Comparison of ENCODE assay signal across 16 cellular contexts in the genomic region with DNA sequence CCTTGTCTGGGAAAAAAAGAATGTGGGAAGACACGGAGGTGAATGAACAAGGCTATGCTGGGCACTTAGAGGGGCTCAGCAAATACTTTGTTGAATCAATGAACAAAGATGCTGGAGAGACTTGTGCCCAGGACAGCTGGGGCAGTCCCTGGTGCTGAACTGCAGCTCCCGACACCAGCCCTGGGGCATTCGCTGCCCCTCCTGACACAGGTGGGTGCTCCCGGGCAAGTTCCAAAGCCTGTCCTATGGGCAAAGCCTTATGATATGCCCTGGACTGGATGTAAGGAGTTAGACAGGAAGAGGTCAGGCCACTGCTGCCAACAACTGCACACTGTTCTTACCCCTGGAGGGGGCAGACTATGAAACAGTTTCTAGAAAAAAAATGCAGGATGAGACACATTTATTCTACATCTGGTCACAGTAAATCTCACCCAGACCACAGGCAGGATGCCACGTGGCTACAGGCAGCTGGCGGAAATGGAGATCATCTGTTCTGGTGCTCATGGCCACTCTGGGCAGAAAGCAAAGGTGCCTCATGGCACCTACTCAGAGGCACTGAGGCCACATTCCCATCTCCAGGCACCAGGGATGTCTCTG.
DNase-seq lines count a peak whose midpoint lies in the region; ATAC-seq and TF ChIP-seq lines count a peak whose summit lies in the region.
"Had no signal": no experiment of that assay in that cellular context is flagged by ENCODE, and none has a peak within 500 bp of the region (broad histone marks: within the 10 kb centered on the region; RNA-seq: fewer than 3 reads in every experiment).

No MANE protein-coding gene starts in this region.

- H3K36me3 ChIP-seq in neutrophil: peaks cover 40% of the 10 kb centered on the region

- no peak for TF ChIP-seq CTCF in neutrophil (IDR thresholded peaks at IDR 0.05)

- peaks cover 50% of the 10 kb centered on the region for H3K36me3 Mint-ChIP-seq in dendritic cell treated with granulocyte-macrophage colony-stimulating factor and Interleukin-4, amounts not matched to agents 40 ng/mL and 50 ng/mL, for 4 days (ENCODE audit: low read depth)

- H3K4me1 ChIP-seq in neutrophil (ENCODE audit: control insufficient read depth in 1 of 2, insufficient read depth in 1 of 2, low read depth in 1 of 2, low read length in 1 of 2): peaks cover 99 to 100% of the 10 kb centered on the region in 2 experiments

- H3K4me3 Mint-ChIP-seq in dendritic cell treated with granulocyte-macrophage colony-stimulating factor and Interleukin-4, amounts not matched to agents 40 ng/mL and 50 ng/mL, for 4 days: no peak overlapping the region
- H3K4me3 Mint-ChIP-seq: CD8-positive, alpha-beta memory T cell; stimulated activated naive B cell treated with anti-CD40 and anti-IgM and Interleukin-4, amounts not matched to agents 10 μg/mL and 1 μg/mL and 100 μg/mL, for 72 hours had no signal

- no peaks in the 10 kb centered on the region for H3K9me3 ChIP-seq in neutrophil
- H3K9me3 ChIP-seq: psoas muscle had no signal

- no peak for ATAC-seq in HG03025 (IDR thresholded peaks at IDR 0.05; ENCODE audit: low FRiP score, unreplicated experiment)
- no peak for ATAC-seq in GM18861 (IDR thresholded peaks at IDR 0.05; ENCODE audit: unreplicated experiment)
- no peak for ATAC-seq in HG02623 (IDR thresholded peaks at IDR 0.05; ENCODE audit: unreplicated experiment)
- ATAC-seq: stimulated activated naive B cell treated with anti-CD40 and anti-IgM and Interleukin-4, amounts not matched to agents 10 μg/mL and 1 μg/mL and 100 μg/mL, for 72 hours had no signal

- H3K9me3 Mint-ChIP-seq in dendritic cell treated with granulocyte-macrophage colony-stimulating factor and Interleukin-4, amounts not matched to agents 40 ng/mL and 50 ng/mL, for 4 days: no peaks in the 10 kb centered on the region
- H3K9me3 Mint-ChIP-seq: CD8-positive, alpha-beta memory T cell; stimulated activated naive B cell treated with anti-CD40 and anti-IgM and Interleukin-4, amounts not matched to agents 10 μg/mL and 1 μg/mL and 100 μg/mL, for 72 hours had no signal

- peak overlapping the region in 1 of 2 experiments; percentile 48 for H3K4me3 ChIP-seq in neutrophil (ENCODE audit: low read depth in 1 of 2, low read length in 1 of 2)
- H3K4me3 ChIP-seq: psoas muscle had no signal

- DNase-seq in EH (ENCODE audit: low read depth) (peak; percentile 37), Kasumi-1 (lab: John Stamatoyannopoulos, UW) (peak; percentile 45 to 58), globus pallidus (ENCODE audit: low spot score) (no peak)
- DNase-seq: activated T-cell treated with anti-CD3 and anti-CD28 coated beads, Interleukin-2, amount 50 U/mL, for 48 hours; effector CD4-positive, alpha-beta T cell; kidney; NCI-H1092 treated with DMSO at 0.1 percent for 48 hours; psoas muscle; stimulated activated CD4-positive, alpha-beta T cell treated with anti-CD3 and anti-CD28 coated beads, Interleukin-1b, Interleukin-23, amount 100 ng/mL, for 48 hours; stimulated activated naive B cell treated with anti-CD40 and anti-IgM and Interleukin-4, amounts not matched to agents 10 μg/mL and 1 μg/mL and 100 μg/mL, for 72 hours had no signal

- intact Hi-C loops in dendritic cell treated with granulocyte-macrophage colony-stimulating factor and Interleukin-4, amounts not matched to agents 40 ng/mL and 50 ng/mL, for 4 days (cut with micrococcal nuclease): no loop called here

- peak overlapping the region; percentile 72 for H3K27ac Mint-ChIP-seq in dendritic cell treated with granulocyte-macrophage colony-stimulating factor and Interleukin-4, amounts not matched to agents 40 ng/mL and 50 ng/mL, for 4 days

- peak overlapping the region; percentile 100 for H3K27ac ChIP-seq in neutrophil
- H3K27ac ChIP-seq: psoas muscle had no signal

- no peaks in the 10 kb centered on the region for H3K27me3 Mint-ChIP-seq in dendritic cell treated with granulocyte-macrophage colony-stimulating factor and Interleukin-4, amounts not matched to agents 40 ng/mL and 50 ng/mL, for 4 days
- H3K27me3 Mint-ChIP-seq: CD8-positive, alpha-beta memory T cell; stimulated activated naive B cell treated with anti-CD40 and anti-IgM and Interleukin-4, amounts not matched to agents 10 μg/mL and 1 μg/mL and 100 μg/mL, for 72 hours had no signal

- peaks cover 76% of the 10 kb centered on the region for H3K4me1 Mint-ChIP-seq in dendritic cell treated with granulocyte-macrophage colony-stimulating factor and Interleukin-4, amounts not matched to agents 40 ng/mL and 50 ng/mL, for 4 days (ENCODE audit: low read depth)

- no peaks in the 10 kb centered on the region for H3K27me3 ChIP-seq in neutrophil
